Comparison of ENCODE assay signal across 1 cellular context in genomic region chr7:26278769-26279168, GRCh38.
TF ChIP-seq lines count a peak whose summit lies in the region.

No MANE protein-coding gene starts in this region.

TF ChIP-seq in K562, 482 proteins besides CTCF, POLR2A, EP300 and RAD21 (continued from another document):
- no peak for TF ChIP-seq ZNF280B (CRISPR knock-in tag; IDR thresholded peaks at IDR 0.05)
- no peak for TF ChIP-seq CEBPB (tag; IDR thresholded peaks at IDR 0.05)
- no peak for TF ChIP-seq TAF9B (IDR thresholded peaks at IDR 0.05; ENCODE audit: partially characterized antibody)
- no peak for TF ChIP-seq SPI1 (IDR thresholded peaks at IDR 0.05; ENCODE audit: borderline replicate concordance, low read depth, low read length)
- no peak for TF ChIP-seq HNRNPK (IDR thresholded peaks at IDR 0.05; ENCODE audit: low read depth, low read length, poor library complexity, severe bottlenecking)
- TF ChIP-seq ZNF224 (CRISPR knock-in tag; IDR thresholded peaks at IDR 0.05): no peak
- no peak for TF ChIP-seq ZFP36 (IDR thresholded peaks at IDR 0.05; ENCODE audit: low read depth, low read length, partially characterized antibody)
- no peak for TF ChIP-seq MITF (IDR thresholded peaks at IDR 0.05)
